Comparison of ENCODE assay signal across 23 cellular contexts in genomic region chr12:15541996-15542631, GRCh38.
DNase-seq lines count a peak whose midpoint lies in the region; ATAC-seq lines count a peak whose summit lies in the region.
"Had no signal": no experiment of that assay in that cellular context is flagged by ENCODE, and none has a peak within 500 bp of the region (broad histone marks: within the 10 kb centered on the region; RNA-seq: fewer than 3 reads in every experiment).

No MANE protein-coding gene starts in this region.

- peaks cover 7% of the 10 kb centered on the region in 2 donors for H3K4me1 ChIP-seq in aorta (ENCODE audit: control insufficient read depth in 1 of 2, insufficient read depth in 2 of 2, low read length in 2 of 2)

- ATAC-seq in T-cell (replicated peaks in 1 of 4) (no peak), aorta (ENCODE audit: low FRiP score) (peak; percentile 39)
- ATAC-seq: GM12878, GM23338, K562, Right ventricle myocardium inferior had no signal

- H3K27ac Mint-ChIP-seq in T-cell = peak overlapping the region; percentile 58 to 68
- H3K27ac Mint-ChIP-seq: CD14-positive monocyte, GM23338 had no signal

- H3K4me1 Mint-ChIP-seq in T-cell = peaks cover 59 to 61% (median 59%) of the 10 kb centered on the region in 3 donors

- 13 to 20% methylated on average over 3 of the region's 3 CpGs for WGBS in aorta, 2 donors

- peak; percentile 65 for DNase-seq in HT-29 (ENCODE audit: low spot score)
- DNase-seq in T-cell = no peak
- DNase-seq in myocyte (ENCODE audit: low read depth) = peak; percentile 24
- DNase-seq in aorta = peak; percentile 66 to 77
- no peak for DNase-seq in stimulated activated CD4-positive, alpha-beta T cell treated with anti-CD3 and anti-CD28 coated beads, Interleukin-12 subunit alpha, Interleukin-12 subunit beta, amount 100 ng/mL, for 4 hours
- no peak for DNase-seq in activated CD8-positive, alpha-beta memory T cell treated with anti-CD3 and anti-CD28 coated beads for 24 hours
- DNase-seq in activated effector memory CD4-positive, alpha-beta T cell treated with Interleukin-2 at 50 U/mL for 16 hours = no peak
- DNase-seq: ACHN; AML-193; COR-L47; EL; HCEC 1CT; MV-4-11; NCI-H187; NCI-H2107; NCI-H510A; NCI-H748 treated with DMSO at 0.1 percent for 48 hours; NK-92 treated with Interleukin-12 subunit alpha and Interleukin-12 subunit beta, amount 100 ng/mL, for 24 hours had no signal

- intact Hi-C loops in aorta (cut with DNase I) = no loop called here

- H3K27ac ChIP-seq in aorta (ENCODE audit: low read depth in 1 of 2, low read length in 2 of 2) = peak overlapping the region in 1 of 2 donors; percentile 57

- no peaks in the 10 kb centered on the region for H3K27me3 ChIP-seq in aorta (ENCODE audit: control insufficient read depth in 1 of 2, insufficient read depth in 2 of 2, low read length in 1 of 2)

- POLR2A ChIA-PET in T-cell (lab: Charles Lee) = interaction anchor here in 1 of 2 donors (0.5 kb wide), 1 partner anchor 15 kb away, joined by 3 read pairs; no protein-coding TSS in a partner anchor

- H3K27me3 Mint-ChIP-seq in T-cell = no peaks in the 10 kb centered on the region

- no peaks in the 10 kb centered on the region for H3K9me3 ChIP-seq in aorta (ENCODE audit: control insufficient read depth, low read length)

- H3K4me3 Mint-ChIP-seq in T-cell = no peak overlapping the region
- H3K4me3 Mint-ChIP-seq: CD14-positive monocyte, GM23338 had no signal

- H3K4me3 ChIP-seq in aorta (ENCODE audit: low read length in 2 of 2) = no peak overlapping the region
- H3K4me3 ChIP-seq: GM12878, GM23338, K562 had no signal

- no peaks in the 10 kb centered on the region for H3K36me3 ChIP-seq in aorta (ENCODE audit: control insufficient read depth in 1 of 2, insufficient read depth in 2 of 2, low read length in 1 of 2)

- no peaks in the 10 kb centered on the region for H3K9me3 Mint-ChIP-seq in T-cell
- H3K9me3 Mint-ChIP-seq: CD14-positive monocyte, GM23338 had no signal

- H3K36me3 Mint-ChIP-seq in T-cell = no peaks in the 10 kb centered on the region
- H3K36me3 Mint-ChIP-seq: CD14-positive monocyte had no signal

- CTCF ChIA-PET in T-cell (lab: Charles Lee) = interaction anchor here in 1 of 2 donors (0.6 to 1.4 kb wide), 2 partner anchors 18 to 1136 kb away, joined by 3 read pairs; no protein-coding TSS in a partner anchor

Comparison
In these comparisons a context has a peak if more than half of its experiments do, and no peak if none do; other contexts are left out.
1. DNase-seq: peak in HT-29 (single experiment), myocyte (single experiment) and aorta (2 of 2); none in T-cell (0 of 34), stimulated activated CD4-positive, alpha-beta T cell treated with anti-CD3 and anti-CD28 coated beads, Interleukin-12 subunit alpha, Interleukin-12 subunit beta, amount 100 ng/mL, for 4 hours (single experiment), activated CD8-positive, alpha-beta memory T cell treated with anti-CD3 and anti-CD28 coated beads for 24 hours (single experiment) and activated effector memory CD4-positive, alpha-beta T cell treated with Interleukin-2 at 50 U/mL for 16 hours (single experiment).